Comparison of ENCODE assay signal across 12 cellular contexts in the genomic region with DNA sequence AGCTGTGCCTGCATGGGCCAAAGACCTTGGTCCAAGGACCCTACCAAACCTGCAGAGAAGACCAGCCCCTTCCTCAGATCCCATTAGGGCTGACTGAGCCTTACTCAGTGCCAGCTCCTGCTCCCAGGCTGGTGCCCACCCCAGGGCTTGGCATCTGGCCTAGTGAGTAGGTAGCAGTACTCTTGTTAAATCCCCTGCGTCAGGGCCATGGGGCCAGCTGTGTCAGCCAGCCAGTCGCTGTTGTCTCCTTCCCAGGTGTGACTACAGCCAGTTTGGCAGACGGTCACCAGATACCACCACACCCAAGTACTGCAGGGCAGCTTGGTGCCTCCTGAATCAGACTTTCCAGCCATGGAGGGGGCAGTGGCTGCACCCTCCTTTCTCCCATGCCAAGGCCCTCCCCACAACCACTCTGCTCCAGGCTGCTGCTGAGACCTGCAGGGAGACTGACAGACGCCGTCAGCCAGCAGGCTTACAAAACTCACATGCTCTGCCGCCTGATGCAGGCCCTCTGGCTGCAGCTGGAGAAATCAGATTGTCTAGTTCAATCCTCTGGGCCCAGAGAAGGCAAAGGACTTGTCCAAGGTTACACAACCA. TPM values are rescaled to one million over a fixed set of nuclear protein-coding genes. Genes with fewer than 3 reads are reported as not detected.
A peak's percentile ranks its signal among the peaks of the same experiment; 100 is the strongest.
DNase-seq lines count a peak whose midpoint lies in the region; ATAC-seq, FAIRE-seq and TF ChIP-seq lines count a peak whose summit lies in the region.
"Had no signal": no experiment of that assay in that cellular context is flagged by ENCODE, and none has a peak within 500 bp of the region (broad histone marks: within the 10 kb centered on the region; RNA-seq: fewer than 3 reads in every experiment).

No MANE protein-coding gene starts in this region.

- H3K4me3 ChIP-seq in A549: no peak overlapping the region

- TF ChIP-seq CTCF in A549 (IDR thresholded peaks at IDR 0.05) (no peak), neural crest cell (conservative IDR thresholded peaks at IDR 0.05) (no peak)

- POLR2A ChIA-PET in A549 (lab: Yijun Ruan, JAX): no interaction called here

- peaks cover 17% of the 10 kb centered on the region for H3K27me3 Mint-ChIP-seq in neural crest cell (ENCODE audit: low read depth)

- 48% methylated on average over 3 of the region's 6 CpGs for WGBS in A549 (ENCODE audit: missing lambda C conversion rate)

- H3K4me2 ChIP-seq in A549: peak overlapping the region; percentile 76; the same call in 2 of the 3 replicates

- no peak for FAIRE-seq in A549 (lab: Jason Lieb, UNC)
- FAIRE-seq: RCC 7860 had no signal

- no peak for TF ChIP-seq RAD21 in A549 (conservative IDR thresholded peaks at IDR 0.05 in 1 of 2, IDR thresholded peaks at IDR 0.05 in 1 of 2)

- H3K27ac Mint-ChIP-seq in neural crest cell (ENCODE audit: unreplicated experiment): no peak overlapping the region
- H3K27ac Mint-ChIP-seq: activated CD4-positive, alpha-beta T cell treated with anti-CD3 and anti-CD28 coated beads, Interleukin-2, amount 10 ng/mL, durations not matched to agents 7 days and 5 days had no signal

- no peaks in the 10 kb centered on the region for H3K36me3 Mint-ChIP-seq in neural crest cell (ENCODE audit: low read depth)

- peak overlapping the region; percentile 75 for H3K4me3 Mint-ChIP-seq in neural crest cell
- H3K4me3 Mint-ChIP-seq: activated CD4-positive, alpha-beta T cell treated with anti-CD3 and anti-CD28 coated beads, Interleukin-2, amount 10 ng/mL, durations not matched to agents 7 days and 5 days had no signal

- ATAC-seq in A549 (peak; percentile 1 to 5; a peak in 3 of 6 replicates), esophagus mucosa (peak; percentile 64), HG02852 (IDR thresholded peaks at IDR 0.05; ENCODE audit: unreplicated experiment) (no peak)

- H3K9me3 Mint-ChIP-seq in neural crest cell: no peaks in the 10 kb centered on the region
- H3K9me3 Mint-ChIP-seq: activated CD4-positive, alpha-beta T cell treated with anti-CD3 and anti-CD28 coated beads, Interleukin-2, amount 10 ng/mL, durations not matched to agents 7 days and 5 days had no signal

- peaks cover 42% of the 10 kb centered on the region for H3K4me1 Mint-ChIP-seq in neural crest cell

- CTCF ChIA-PET in A549 (lab: Yijun Ruan, JAX): interaction anchor here (0.7 to 9.1 kb wide), 5 partner anchors 11 to 659 kb away, joined by 3 to 51 read pairs (median 4); no protein-coding TSS in a partner anchor

- H3K4me1 ChIP-seq in A549: peaks cover 63% of the 10 kb centered on the region

- peak overlapping the region; percentile 72 to 83; a peak in 5 of 6 replicates for H3K27ac ChIP-seq in A549

- no peak for TF ChIP-seq POLR2A in A549 (IDR thresholded peaks at IDR 0.05; ENCODE audit: low read length)

- DNase-seq in A549 (ENCODE audit: low read depth in 1 of 2, low spot score in 1 of 2) (peak in 1 of 2 experiments; percentile 29), NCI-H226 (peak; percentile 59), neural crest cell (ENCODE audit: low read depth, low spot score) (no peak), T-helper 2 cell (no peak), HCEC 1CT (no peak)
- no peak for DNase-seq in stimulated activated CD4-positive, alpha-beta T cell treated with anti-CD3 and anti-CD28 coated beads, Interleukin-1b, Interleukin-23, amount 100 ng/mL, for 48 hours
- DNase-seq: activated CD4-positive, alpha-beta T cell treated with anti-CD3 and anti-CD28 coated beads, Interleukin-2, amount 10 ng/mL, durations not matched to agents 7 days and 5 days; amygdala; foreskin fibroblast had no signal

- TF ChIP-seq EP300 in A549 (IDR thresholded peaks at IDR 0.05): no peak

- no peaks in the 10 kb centered on the region for H3K9me3 ChIP-seq in A549

TF ChIP-seq in A549, 52 proteins besides CTCF, POLR2A, EP300 and RAD21:
- TF ChIP-seq, protein P1, sequence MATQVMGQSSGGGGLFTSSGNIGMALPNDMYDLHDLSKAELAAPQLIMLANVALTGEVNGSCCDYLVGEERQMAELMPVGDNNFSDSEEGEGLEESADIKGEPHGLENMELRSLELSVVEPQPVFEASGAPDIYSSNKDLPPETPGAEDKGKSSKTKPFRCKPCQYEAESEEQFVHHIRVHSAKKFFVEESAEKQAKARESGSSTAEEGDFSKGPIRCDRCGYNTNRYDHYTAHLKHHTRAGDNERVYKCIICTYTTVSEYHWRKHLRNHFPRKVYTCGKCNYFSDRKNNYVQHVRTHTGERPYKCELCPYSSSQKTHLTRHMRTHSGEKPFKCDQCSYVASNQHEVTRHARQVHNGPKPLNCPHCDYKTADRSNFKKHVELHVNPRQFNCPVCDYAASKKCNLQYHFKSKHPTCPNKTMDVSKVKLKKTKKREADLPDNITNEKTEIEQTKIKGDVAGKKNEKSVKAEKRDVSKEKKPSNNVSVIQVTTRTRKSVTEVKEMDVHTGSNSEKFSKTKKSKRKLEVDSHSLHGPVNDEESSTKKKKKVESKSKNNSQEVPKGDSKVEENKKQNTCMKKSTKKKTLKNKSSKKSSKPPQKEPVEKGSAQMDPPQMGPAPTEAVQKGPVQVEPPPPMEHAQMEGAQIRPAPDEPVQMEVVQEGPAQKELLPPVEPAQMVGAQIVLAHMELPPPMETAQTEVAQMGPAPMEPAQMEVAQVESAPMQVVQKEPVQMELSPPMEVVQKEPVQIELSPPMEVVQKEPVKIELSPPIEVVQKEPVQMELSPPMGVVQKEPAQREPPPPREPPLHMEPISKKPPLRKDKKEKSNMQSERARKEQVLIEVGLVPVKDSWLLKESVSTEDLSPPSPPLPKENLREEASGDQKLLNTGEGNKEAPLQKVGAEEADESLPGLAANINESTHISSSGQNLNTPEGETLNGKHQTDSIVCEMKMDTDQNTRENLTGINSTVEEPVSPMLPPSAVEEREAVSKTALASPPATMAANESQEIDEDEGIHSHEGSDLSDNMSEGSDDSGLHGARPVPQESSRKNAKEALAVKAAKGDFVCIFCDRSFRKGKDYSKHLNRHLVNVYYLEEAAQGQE (IDR thresholded peaks at IDR 0.05): 0 out of 2 replicates have a peak, but pooled peaks have one; percentile 20
- no peak for TF ChIP-seq MAZ (IDR thresholded peaks at IDR 0.05; ENCODE audit: borderline replicate concordance, low read depth, low read length)

RNA-seq across cellular contexts. Expression of a gene that starts 3.0 kb away (rescaled TPM):
- polyA plus RNA-seq in A549 (2011; rRNA removed) (0.27 and 0.36 TPM in 2 replicates), A549 (2017; fragmentation: RNase III; extraction: RNeasy Plus Mini Kit Qiagen cat#74134 plus additional on column Dnase treatment) (0.98 to 1.2 TPM (median 1.0 TPM) in 3 replicates)
- 0.94 and 1.0 TPM in 2 replicates for polyA plus RNA-seq in A549 (2012; cell fraction: cytosol; rRNA removed)
- 1.5 and 1.8 TPM in 2 replicates for polyA plus RNA-seq in A549 (2012; cell fraction: nucleus; rRNA removed)
- 0.33 and 0.83 TPM in 2 replicates for polyA minus RNA-seq in A549 (2011; rRNA and poly(A)+ RNA removed)
- total RNA-seq in esophagus mucosa (51.3 TPM), neural crest cell (10.1 and 11.0 TPM in 2 replicates)
- total RNA-seq: activated CD4-positive, alpha-beta T cell treated with anti-CD3 and anti-CD28 coated beads, Interleukin-2, amount 10 ng/mL, durations not matched to agents 7 days and 5 days had no signal

RNA-seq across cellular contexts. Expression of a gene that starts 16.2 kb away (rescaled TPM):
- polyA plus RNA-seq in A549 (2011; rRNA removed): 113 and 134 TPM in 2 replicates
- polyA plus RNA-seq in A549 (2012; cell fraction: cytosol; rRNA removed): 109 and 152 TPM in 2 replicates
- polyA plus RNA-seq in A549 (2012; cell fraction: nucleus; rRNA removed): 100 and 141 TPM in 2 replicates
- polyA plus RNA-seq in A549 (2017; fragmentation: RNase III; extraction: RNeasy Plus Mini Kit Qiagen cat#74134 plus additional on column Dnase treatment): 68.5 to 86.3 TPM (median 73.9 TPM) in 3 replicates
- 61.4 and 69.2 TPM in 2 replicates for polyA minus RNA-seq in A549 (2011; rRNA and poly(A)+ RNA removed)
- total RNA-seq in esophagus mucosa: 75.0 TPM
- total RNA-seq in neural crest cell: 16.7 and 18.7 TPM in 2 replicates
- total RNA-seq: activated CD4-positive, alpha-beta T cell treated with anti-CD3 and anti-CD28 coated beads, Interleukin-2, amount 10 ng/mL, durations not matched to agents 7 days and 5 days had no signal

RNA-seq across cellular contexts. Expression of a gene that starts 49.4 kb away (rescaled TPM):
- polyA plus RNA-seq in A549 (2011; rRNA removed) (not detected in 2 replicates), A549 (2017; fragmentation: RNase III; extraction: RNeasy Plus Mini Kit Qiagen cat#74134 plus additional on column Dnase treatment) (not detected in 3 replicates)
- polyA plus RNA-seq in A549 (2012; cell fraction: cytosol; rRNA removed): not detected in 2 replicates
- not detected in 2 replicates for polyA plus RNA-seq in A549 (2012; cell fraction: nucleus; rRNA removed)
- 0.15 TPM in 1 of 2 replicates, not detected in the other for polyA minus RNA-seq in A549 (2011; rRNA and poly(A)+ RNA removed)
- total RNA-seq in esophagus mucosa (16.5 TPM), neural crest cell (not detected in 2 replicates)
- total RNA-seq: activated CD4-positive, alpha-beta T cell treated with anti-CD3 and anti-CD28 coated beads, Interleukin-2, amount 10 ng/mL, durations not matched to agents 7 days and 5 days had no signal

Comparison
In these comparisons a context has a peak if more than half of its experiments do, and no peak if none do; other contexts are left out.
1. RNA of a gene that starts 49.4 kb away (total RNA-seq): 16.5 TPM in esophagus mucosa (single experiment); not detected in neural crest cell; every median in the first group is over 10 times any median in the second.